Comparison of ENCODE assay signal across 26 cellular contexts in genomic region chr19:51695088-51695487, GRCh38. TPM values are rescaled to one million over a fixed set of nuclear protein-coding genes. Genes with fewer than 3 reads are reported as not detected.
DNase-seq lines count a peak whose midpoint lies in the region; ATAC-seq and TF ChIP-seq lines count a peak whose summit lies in the region.
"Had no signal": no experiment of that assay in that cellular context is flagged by ENCODE, and none has a peak within 500 bp of the region (broad histone marks: within the 10 kb centered on the region; RNA-seq: fewer than 3 reads in every experiment).

No MANE protein-coding gene starts in this region.

- H3K36me3 ChIP-seq in H7 (replicated peaks; ENCODE audit: control insufficient read depth, insufficient read depth, low read length): peaks cover 3% of the 10 kb centered on the region
- H3K36me3 ChIP-seq in stomach: peaks cover 17 to 73% (median 67%) of the 10 kb centered on the region in 4 donors

- CTCF ChIA-PET in GM10248 (lab: Yijun Ruan, JAX): interaction anchor here (0.9 to 1.1 kb wide), 2 partner anchors 9 to 222 kb away, joined by 3 to 5 read pairs; no protein-coding TSS in a partner anchor
- CTCF ChIA-PET in T-cell (lab: Charles Lee): interaction anchor here in 1 of 2 donors (1.1 kb wide), 1 partner anchor 8 kb away, joined by 4 read pairs; no protein-coding TSS in a partner anchor

- TF ChIP-seq CTCF in GM10248 (IDR thresholded peaks at IDR 0.05; ENCODE audit: control extremely low read depth, extremely low read depth, low read depth, missing control alignments) (no peak), epithelial cell of esophagus (IDR thresholded peaks at IDR 0.05; ENCODE audit: insufficient read depth, low read depth, low read length, missing control alignments) (no peak), stomach (IDR thresholded peaks at IDR 0.05) (no peak)

- H3K27ac Mint-ChIP-seq in T-cell: no peak overlapping the region

- intact Hi-C loops in stomach (cut with DNase I; ENCODE audit: low total_unique reads): no loop called here

- no peak for TF ChIP-seq EP300 in stomach (IDR thresholded peaks at IDR 0.05)

- POLR2A ChIA-PET in GM10248 (lab: Yijun Ruan, JAX) (no interaction called here), T-cell (lab: Charles Lee) (no interaction called here)

- H3K27me3 Mint-ChIP-seq in T-cell: no peaks in the 10 kb centered on the region
- H3K27me3 Mint-ChIP-seq: CD4-positive, alpha-beta memory T cell had no signal

- H3K4me3 ChIP-seq in H7 (ENCODE audit: insufficient read depth, low read depth, low read length) (no peak overlapping the region), epithelial cell of esophagus (ENCODE audit: low read length) (no peak overlapping the region), stomach (no peak overlapping the region)
- H3K4me3 ChIP-seq: K562, MG63, SJSA1 had no signal

- H3K9me3 Mint-ChIP-seq in T-cell: no peaks in the 10 kb centered on the region
- H3K9me3 Mint-ChIP-seq: CD4-positive, alpha-beta memory T cell had no signal

- H3K4me1 Mint-ChIP-seq in T-cell: peaks cover 7 to 17% (median 13%) of the 10 kb centered on the region in 3 donors

- peaks cover 7% of the 10 kb centered on the region for H3K36me3 Mint-ChIP-seq in T-cell

- no peak overlapping the region for H3K4me3 Mint-ChIP-seq in T-cell
- H3K4me3 Mint-ChIP-seq: CD4-positive, alpha-beta memory T cell had no signal

- WGBS in stomach, 5 donors: 88 to 92% (median 90%) methylated on average over 4 to 9 of the region's 9 CpGs

- H3K27me3 ChIP-seq in H7 (ENCODE audit: control insufficient read depth, insufficient read depth, low read length) (no peaks in the 10 kb centered on the region), stomach (peaks cover 0 to 4% (median 0%) of the 10 kb centered on the region in 3 donors)
- H3K27me3 ChIP-seq: MG63, SJSA1 had no signal

- TF ChIP-seq POLR2A in stomach (IDR thresholded peaks at IDR 0.05): no peak

- H3K9me3 ChIP-seq in stomach: no peaks in the 10 kb centered on the region
- H3K9me3 ChIP-seq: MG63, SJSA1 had no signal

- peak; percentile 5 for DNase-seq in GM10248 (ENCODE audit: extremely low spot score)
- peak; percentile 14 for DNase-seq in H7
- DNase-seq in epithelial cell of esophagus (ENCODE audit: low read depth): peak; percentile 30
- peak; percentile 16 for DNase-seq in stomach
- DNase-seq in stimulated activated naive CD4-positive, alpha-beta T cell treated with Interleukin-2 at 50 U/mL for 16 hours (lab: John Stamatoyannopoulos, UW): no peak
- DNase-seq in T-cell: no peak
- DNase-seq: CD4-positive, alpha-beta memory T cell; DND-41; MG63; NCI-H1048; NCI-H1417 treated with DMSO at 0.1 percent for 48 hours; NCI-H187 treated with DMSO at 0.1 percent for 48 hours; NCI-H2107; NCI-H446 treated with DMSO at 0.1 percent for 48 hours; NCI-H526 treated with DMSO at 0.1 percent for 48 hours; OCI-M1 had no signal

- ATAC-seq in T-cell (replicated peaks in 1 of 4) (no peak), HG02623 (IDR thresholded peaks at IDR 0.05; ENCODE audit: unreplicated experiment) (no peak)
- ATAC-seq: HepG2, K562, Right ventricle myocardium inferior had no signal

- H3K4me1 ChIP-seq in stomach: peaks cover 19 to 37% (median 27%) of the 10 kb centered on the region in 4 donors

- H3K27ac ChIP-seq in stomach: no peak overlapping the region
- H3K27ac ChIP-seq: HL-60, SJSA1 had no signal

RNA-seq across cellular contexts. Expression of gene SPACA6, which starts 2.0 kb away (rescaled TPM):
- 6.3 and 15.0 TPM in 2 replicates for total RNA-seq in H7 (2014; rRNA removed; shearing (Covaris generic))
- total RNA-seq in stomach (100 to 1,000 TPM in 1 of 5 donors, 1 to 10 TPM in 4; 1.2 to 151 (median 3.9) TPM), T-cell (1 to 10 TPM; 5.5 to 9.9 (median 6.9) TPM)
- 10 to 100 TPM; 11.2 to 26.7 (median 19.8) TPM for polyA plus RNA-seq in stomach

RNA-seq across cellular contexts. Expression of gene HAS1, which starts 28.7 kb away (rescaled TPM):
- 0.37 TPM in 1 of 2 replicates, not detected in the other for total RNA-seq in H7 (2014; rRNA removed; shearing (Covaris generic))
- 1 to 10 TPM in 1 of 5 donors, not detected in 4; 7.2 TPM for total RNA-seq in stomach
- under 1 TPM in 2 of 3 donors, not detected in 1; 0.05 to 0.25 TPM for polyA plus RNA-seq in stomach
- not detected for total RNA-seq in T-cell
- total RNA-seq: CD4-positive, alpha-beta memory T cell; H4; HepG2; SJSA1 had no signal
- polyA plus RNA-seq: BJ; CD4-positive, alpha-beta memory T cell had no signal

RNA-seq across cellular contexts. Expression of gene SIGLEC14, which starts 48.5 kb away (rescaled TPM):
- total RNA-seq in H7 (2014; rRNA removed; shearing (Covaris generic)): not detected in 2 replicates
- 1 to 10 TPM in 3 of 5 donors, not detected in 2; 2.0 to 5.4 (median 2.8) TPM for total RNA-seq in stomach
- 1 to 10 TPM in 1 of 3 donors, under 1 TPM in 1, not detected in 1; 0.55 to 1.8 TPM for polyA plus RNA-seq in stomach
- total RNA-seq in T-cell: 1 to 10 TPM in 1 of 5 donors, under 1 TPM in 2, not detected in 2; 0.68 to 1.1 (median 0.93) TPM
- total RNA-seq: H4, HT-29, K562, LHCN-M2, SJSA1 had no signal
- polyA plus RNA-seq: BJ, K562 had no signal

RNA-seq across cellular contexts. Expression of gene FPR1, which starts 56.6 kb away (rescaled TPM):
- not detected in 2 replicates for total RNA-seq in H7 (2014; rRNA removed; shearing (Covaris generic))
- total RNA-seq in stomach: 10 to 100 TPM in 1 of 5 donors, 1 to 10 TPM in 3, not detected in 1; 7.0 to 10.5 (median 8.5) TPM
- 1 to 10 TPM; 1.7 to 7.5 (median 1.8) TPM for polyA plus RNA-seq in stomach
- total RNA-seq in T-cell: under 1 TPM in 2 of 5 donors, not detected in 3; 0.13 to 0.19 TPM
- total RNA-seq: CD4-positive, alpha-beta memory T cell; HepG2; HT-29; SJSA1 had no signal
- polyA plus RNA-seq: BJ, HepG2 had no signal

Comparison
In these comparisons a context has a peak if more than half of its experiments do, and no peak if none do; other contexts are left out.
1. DNase-seq: peak in GM10248 (single experiment), H7 (single experiment), epithelial cell of esophagus (single experiment) and stomach (single experiment); none in stimulated activated naive CD4-positive, alpha-beta T cell treated with Interleukin-2 at 50 U/mL for 16 hours (single experiment) and T-cell (0 of 34).